ENCODE assay signal across 13 cellular contexts in the genomic region with DNA sequence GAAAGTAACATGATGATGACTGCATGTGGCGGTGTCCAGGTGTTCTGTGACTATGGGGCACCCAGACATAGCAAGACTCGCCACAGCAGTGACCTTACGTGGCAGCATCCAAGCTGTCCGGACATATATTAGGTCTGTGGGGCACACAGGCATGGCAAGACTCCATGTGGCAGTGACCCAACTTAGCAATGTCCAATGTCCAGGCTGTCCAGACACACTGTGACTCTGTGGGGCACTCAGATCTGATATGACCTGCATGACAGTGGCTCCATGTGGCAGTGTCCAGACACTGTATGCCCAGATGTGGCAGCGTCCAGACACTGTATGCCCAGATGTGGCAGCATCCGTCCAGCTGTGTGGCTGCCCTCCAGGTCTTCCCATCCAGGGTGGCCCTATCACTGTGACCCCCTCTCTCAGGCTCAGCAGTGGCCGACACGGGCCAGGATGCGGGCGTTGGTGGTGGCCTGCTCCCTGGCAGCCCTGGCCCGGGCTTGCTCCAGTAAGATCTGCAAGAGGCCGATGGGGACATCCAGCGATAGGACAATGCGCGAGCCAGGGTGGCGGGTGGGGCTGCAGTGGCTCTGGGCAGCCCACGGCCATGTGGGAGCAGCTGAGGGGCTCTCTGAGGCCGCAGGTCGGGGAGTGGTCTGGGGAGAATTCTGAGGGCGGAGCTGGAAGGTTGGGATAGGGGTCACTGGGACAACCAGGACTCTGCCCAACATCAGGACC. TPM values are rescaled to one million over a fixed set of nuclear protein-coding genes. Genes with fewer than 3 reads are reported as not detected.
DNase-seq lines count a peak whose midpoint lies in the region; ATAC-seq and TF ChIP-seq lines count a peak whose summit lies in the region.
"Had no signal": no experiment of that assay in that cellular context is flagged by ENCODE, and none has a peak within 500 bp of the region (broad histone marks: within the 10 kb centered on the region; RNA-seq: fewer than 3 reads in every experiment).

No MANE protein-coding gene starts in this region.

- ATAC-seq in effector memory CD8-positive, alpha-beta T cell (replicated peaks): no peak
- no peak for ATAC-seq in HG02973 (IDR thresholded peaks at IDR 0.05; ENCODE audit: unreplicated experiment)
- ATAC-seq: Right ventricle myocardium inferior; stimulated activated naive CD8-positive, alpha-beta T cell treated with anti-CD3 and anti-CD28 coated beads, Interleukin-15, Interleukin-2, amounts not matched to agents 100 U/mL and 50 U/mL, for 24 hours had no signal

- no peaks in the 10 kb centered on the region for H3K9me3 Mint-ChIP-seq in effector memory CD8-positive, alpha-beta T cell
- H3K9me3 Mint-ChIP-seq in osteocyte (ENCODE audit: unreplicated experiment): no peaks in the 10 kb centered on the region
- H3K9me3 Mint-ChIP-seq: T-helper 1 cell treated with Interleukin-12 subunit alpha and Interleukin-12 subunit beta and Interleukin-4 antibody, amounts not matched to agents 30 μg/mL and 1 μg/mL, for 36 hours; type B pancreatic cell had no signal

- H3K36me3 ChIP-seq in NT2/D1 (ENCODE audit: insufficient read depth, insufficient read length, low read length): peaks cover 56% of the 10 kb centered on the region
- H3K36me3 ChIP-seq in BE2C: no peaks in the 10 kb centered on the region

- H3K27ac Mint-ChIP-seq in effector memory CD8-positive, alpha-beta T cell: peak overlapping the region; percentile 87 to 89
- H3K27ac Mint-ChIP-seq in osteocyte (ENCODE audit: unreplicated experiment): peak overlapping the region; percentile 98
- H3K27ac Mint-ChIP-seq: T-helper 1 cell treated with Interleukin-12 subunit alpha and Interleukin-12 subunit beta and Interleukin-4 antibody, amounts not matched to agents 30 μg/mL and 1 μg/mL, for 36 hours had no signal

- H3K9me3 ChIP-seq in NT2/D1 (ENCODE audit: insufficient read depth, low read length): no peaks in the 10 kb centered on the region
- no peaks in the 10 kb centered on the region for H3K9me3 ChIP-seq in BE2C

- no peak overlapping the region for H3K4me3 Mint-ChIP-seq in effector memory CD8-positive, alpha-beta T cell
- H3K4me3 Mint-ChIP-seq in osteocyte (ENCODE audit: unreplicated experiment): no peak overlapping the region
- H3K4me3 Mint-ChIP-seq: T-helper 1 cell treated with Interleukin-12 subunit alpha and Interleukin-12 subunit beta and Interleukin-4 antibody, amounts not matched to agents 30 μg/mL and 1 μg/mL, for 36 hours; type B pancreatic cell had no signal

- DNase-seq in NT2/D1 (ENCODE audit: low read depth, low spot score) (no peak), osteocyte (ENCODE audit: extremely low spot score, unreplicated experiment) (no peak), BE2C (no peak)
- no peak for DNase-seq in effector memory CD8-positive, alpha-beta T cell
- DNase-seq: activated effector memory CD4-positive, alpha-beta T cell treated with anti-CD3 and anti-CD28 coated beads, Interleukin-2, amount 50 U/mL, for 16 hours; cortex of kidney; DMS53; erythroblast; stimulated activated naive CD8-positive, alpha-beta T cell treated with anti-CD3 and anti-CD28 coated beads, Interleukin-15, Interleukin-2, amounts not matched to agents 100 U/mL and 50 U/mL, for 24 hours had no signal

- TF ChIP-seq CTCF in osteocyte (IDR thresholded peaks at IDR 0.05): no peak
- TF ChIP-seq CTCF in BE2C (IDR thresholded peaks at IDR 0.05; ENCODE audit: low read depth, low read length): no peak

- H3K4me3 ChIP-seq in NT2/D1 (ENCODE audit: insufficient read length, low read depth): no peak overlapping the region
- H3K4me3 ChIP-seq in BE2C (ENCODE audit: low read depth, low read length): no peak overlapping the region

- H3K4me1 Mint-ChIP-seq in effector memory CD8-positive, alpha-beta T cell (ENCODE audit: low read depth in 2 of 2): peaks cover 22 to 25% of the 10 kb centered on the region in 2 donors
- peaks cover 77% of the 10 kb centered on the region for H3K4me1 Mint-ChIP-seq in osteocyte (ENCODE audit: unreplicated experiment)

- H3K27me3 Mint-ChIP-seq in effector memory CD8-positive, alpha-beta T cell: no peaks in the 10 kb centered on the region
- no peaks in the 10 kb centered on the region for H3K27me3 Mint-ChIP-seq in osteocyte (ENCODE audit: unreplicated experiment)
- H3K27me3 Mint-ChIP-seq: type B pancreatic cell had no signal

- H3K27me3 ChIP-seq in NT2/D1 (ENCODE audit: insufficient read depth, insufficient read length) (no peaks in the 10 kb centered on the region), BE2C (no peaks in the 10 kb centered on the region)

- H3K9ac ChIP-seq in NT2/D1 (ENCODE audit: insufficient read length, low read depth): peak overlapping the region; percentile 42

- peaks cover 40% of the 10 kb centered on the region for H3K4me1 ChIP-seq in NT2/D1 (ENCODE audit: insufficient read depth, insufficient read length)
- peaks cover 8% of the 10 kb centered on the region for H3K4me1 ChIP-seq in BE2C

- peaks cover 2% of the 10 kb centered on the region for H3K36me3 Mint-ChIP-seq in effector memory CD8-positive, alpha-beta T cell (ENCODE audit: insufficient read depth)
- no peaks in the 10 kb centered on the region for H3K36me3 Mint-ChIP-seq in osteocyte (ENCODE audit: unreplicated experiment)

RNA-seq across cellular contexts. Expression of gene UCN2, which starts 1.1 kb away (rescaled TPM):
- total RNA-seq in osteocyte: 0.81 and 0.89 TPM in 2 replicates
- polyA plus RNA-seq in BE2C (2012; ENCODE audit: insufficient read depth, insufficient read length, low read depth): not detected
- total RNA-seq: Right ventricle myocardium inferior had no signal

RNA-seq across cellular contexts. Expression of gene PFKFB4, which starts 5.9 kb away (rescaled TPM):
- total RNA-seq in osteocyte: 7.1 TPM in 2 replicates
- polyA plus RNA-seq in BE2C (2012; ENCODE audit: insufficient read depth, insufficient read length, low read depth): 1.2 TPM

RNA-seq across cellular contexts. Expression of gene COL7A1, which starts 32.6 kb away (rescaled TPM):
- 16.6 and 18.9 TPM in 2 replicates for total RNA-seq in osteocyte
- polyA plus RNA-seq in BE2C (2012; ENCODE audit: insufficient read depth, insufficient read length, low read depth): 0.91 TPM

RNA-seq across cellular contexts. Expression of gene UQCRC1, which starts 46.9 kb away (rescaled TPM):
- 201 and 202 TPM in 2 replicates for total RNA-seq in osteocyte
- polyA plus RNA-seq in BE2C (2012; ENCODE audit: insufficient read depth, insufficient read length, low read depth): 332 TPM

RNA-seq across cellular contexts. Expression of gene SHISA5, which starts 58.6 kb away (rescaled TPM):
- 203 and 211 TPM in 2 replicates for total RNA-seq in osteocyte
- 124 TPM for polyA plus RNA-seq in BE2C (2012; ENCODE audit: insufficient read depth, insufficient read length, low read depth)
